Comparison of ENCODE assay signal across 1 cellular context in the genomic region with DNA sequence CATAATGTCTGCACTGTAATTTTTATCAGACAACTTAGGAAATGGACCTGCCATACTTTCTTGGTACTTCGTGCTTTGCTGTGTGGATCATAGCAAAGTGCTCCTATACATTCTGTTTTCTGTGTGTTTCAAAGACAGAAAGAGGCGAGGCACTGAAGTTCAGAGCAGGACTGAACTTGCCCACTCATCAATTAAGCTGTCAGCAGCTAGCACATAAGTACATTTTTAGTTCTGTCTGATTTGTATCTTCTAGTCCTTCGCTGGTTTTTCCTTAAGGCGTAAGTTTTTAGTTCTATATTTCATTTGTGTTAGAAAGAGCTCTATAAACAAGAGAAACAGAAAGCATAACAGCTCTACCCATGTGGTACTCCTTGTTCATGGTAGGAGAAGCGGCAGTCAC.
TF ChIP-seq lines count a peak whose summit lies in the region.

No MANE protein-coding gene starts in this region.

TF ChIP-seq in HEK293, 187 proteins besides CTCF, POLR2A, EP300 and RAD21 (continued from another document and continues in another):
- TF ChIP-seq, protein P1, sequence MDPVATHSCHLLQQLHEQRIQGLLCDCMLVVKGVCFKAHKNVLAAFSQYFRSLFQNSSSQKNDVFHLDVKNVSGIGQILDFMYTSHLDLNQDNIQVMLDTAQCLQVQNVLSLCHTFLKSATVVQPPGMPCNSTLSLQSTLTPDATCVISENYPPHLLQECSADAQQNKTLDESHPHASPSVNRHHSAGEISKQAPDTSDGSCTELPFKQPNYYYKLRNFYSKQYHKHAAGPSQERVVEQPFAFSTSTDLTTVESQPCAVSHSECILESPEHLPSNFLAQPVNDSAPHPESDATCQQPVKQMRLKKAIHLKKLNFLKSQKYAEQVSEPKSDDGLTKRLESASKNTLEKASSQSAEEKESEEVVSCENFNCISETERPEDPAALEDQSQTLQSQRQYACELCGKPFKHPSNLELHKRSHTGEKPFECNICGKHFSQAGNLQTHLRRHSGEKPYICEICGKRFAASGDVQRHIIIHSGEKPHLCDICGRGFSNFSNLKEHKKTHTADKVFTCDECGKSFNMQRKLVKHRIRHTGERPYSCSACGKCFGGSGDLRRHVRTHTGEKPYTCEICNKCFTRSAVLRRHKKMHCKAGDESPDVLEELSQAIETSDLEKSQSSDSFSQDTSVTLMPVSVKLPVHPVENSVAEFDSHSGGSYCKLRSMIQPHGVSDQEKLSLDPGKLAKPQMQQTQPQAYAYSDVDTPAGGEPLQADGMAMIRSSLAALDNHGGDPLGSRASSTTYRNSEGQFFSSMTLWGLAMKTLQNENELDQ (tag by site-specific recombination; IDR thresholded peaks at IDR 0.05; ENCODE audit: low read depth), result no peak
- TF ChIP-seq ZNF76 (tag by site-specific recombination; IDR thresholded peaks at IDR 0.05; ENCODE audit: borderline replicate concordance, low read depth), result no peak
- no peak for TF ChIP-seq ZNF521 (tag by site-specific recombination; IDR thresholded peaks at IDR 0.05)
- TF ChIP-seq SP7 (tag by site-specific recombination; IDR thresholded peaks at IDR 0.05), result peak; percentile 31; the same call in 1 of the 2 replicates
- TF ChIP-seq, protein P2, sequence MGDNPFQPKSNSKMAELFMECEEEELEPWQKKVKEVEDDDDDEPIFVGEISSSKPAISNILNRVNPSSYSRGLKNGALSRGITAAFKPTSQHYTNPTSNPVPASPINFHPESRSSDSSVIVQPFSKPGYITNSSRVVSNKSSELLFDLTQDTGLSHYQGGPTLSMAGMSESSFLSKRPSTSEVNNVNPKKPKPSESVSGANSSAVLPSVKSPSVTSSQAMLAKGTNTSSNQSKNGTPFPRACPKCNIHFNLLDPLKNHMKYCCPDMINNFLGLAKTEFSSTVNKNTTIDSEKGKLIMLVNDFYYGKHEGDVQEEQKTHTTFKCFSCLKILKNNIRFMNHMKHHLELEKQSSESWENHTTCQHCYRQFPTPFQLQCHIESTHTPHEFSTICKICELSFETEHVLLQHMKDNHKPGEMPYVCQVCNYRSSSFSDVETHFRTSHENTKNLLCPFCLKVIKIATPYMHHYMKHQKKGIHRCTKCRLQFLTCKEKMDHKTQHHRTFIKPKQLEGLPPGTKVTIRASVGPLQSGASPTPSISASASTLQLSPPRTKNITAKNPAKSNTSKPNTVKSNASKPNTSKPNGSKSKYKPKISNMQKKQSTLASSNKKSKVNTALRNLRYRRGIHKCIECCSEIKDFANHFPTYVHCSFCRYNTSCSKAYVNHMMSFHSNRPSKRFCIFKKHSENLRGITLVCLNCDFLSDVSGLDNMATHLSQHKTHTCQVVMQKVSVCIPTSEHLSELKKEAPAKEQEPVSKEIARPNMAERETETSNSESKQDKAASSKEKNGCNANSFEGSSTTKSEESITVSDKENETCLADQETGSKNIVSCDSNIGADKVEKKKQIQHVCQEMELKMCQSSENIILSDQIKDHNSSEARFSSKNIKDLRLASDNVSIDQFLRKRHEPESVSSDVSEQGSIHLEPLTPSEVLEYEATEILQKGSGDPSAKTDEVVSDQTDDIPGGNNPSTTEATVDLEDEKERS (tag by site-specific recombination; IDR thresholded peaks at IDR 0.05), result no peak
- TF ChIP-seq ZNF791 (tag by site-specific recombination; IDR thresholded peaks at IDR 0.05), result no peak
- TF ChIP-seq ZNF677 (tag by site-specific recombination; IDR thresholded peaks at IDR 0.05), result no peak
- TF ChIP-seq, protein P3, sequence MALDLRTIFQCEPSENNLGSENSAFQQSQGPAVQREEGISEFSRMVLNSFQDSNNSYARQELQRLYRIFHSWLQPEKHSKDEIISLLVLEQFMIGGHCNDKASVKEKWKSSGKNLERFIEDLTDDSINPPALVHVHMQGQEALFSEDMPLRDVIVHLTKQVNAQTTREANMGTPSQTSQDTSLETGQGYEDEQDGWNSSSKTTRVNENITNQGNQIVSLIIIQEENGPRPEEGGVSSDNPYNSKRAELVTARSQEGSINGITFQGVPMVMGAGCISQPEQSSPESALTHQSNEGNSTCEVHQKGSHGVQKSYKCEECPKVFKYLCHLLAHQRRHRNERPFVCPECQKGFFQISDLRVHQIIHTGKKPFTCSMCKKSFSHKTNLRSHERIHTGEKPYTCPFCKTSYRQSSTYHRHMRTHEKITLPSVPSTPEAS (tag by site-specific recombination; IDR thresholded peaks at IDR 0.05), result no peak
- TF ChIP-seq FEZF1 (tag by site-specific recombination; IDR thresholded peaks at IDR 0.05), result peak; percentile 18; the same call in 1 of the 2 replicates
- peak; percentile 38; the same call in 1 of the 2 replicates for TF ChIP-seq IKZF3 (tag by site-specific recombination; IDR thresholded peaks at IDR 0.05)
- TF ChIP-seq ZNF311 (tag by site-specific recombination; IDR thresholded peaks at IDR 0.05; ENCODE audit: borderline replicate concordance), result no peak
- TF ChIP-seq ZNF792 (tag by site-specific recombination; IDR thresholded peaks at IDR 0.05), result no peak
- TF ChIP-seq, protein P4, sequence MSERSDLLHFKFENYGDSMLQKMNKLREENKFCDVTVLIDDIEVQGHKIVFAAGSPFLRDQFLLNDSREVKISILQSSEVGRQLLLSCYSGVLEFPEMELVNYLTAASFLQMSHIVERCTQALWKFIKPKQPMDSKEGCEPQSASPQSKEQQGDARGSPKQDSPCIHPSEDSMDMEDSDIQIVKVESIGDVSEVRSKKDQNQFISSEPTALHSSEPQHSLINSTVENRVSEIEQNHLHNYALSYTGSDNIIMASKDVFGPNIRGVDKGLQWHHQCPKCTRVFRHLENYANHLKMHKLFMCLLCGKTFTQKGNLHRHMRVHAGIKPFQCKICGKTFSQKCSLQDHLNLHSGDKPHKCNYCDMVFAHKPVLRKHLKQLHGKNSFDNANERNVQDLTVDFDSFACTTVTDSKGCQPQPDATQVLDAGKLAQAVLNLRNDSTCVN (tag by site-specific recombination; optimal IDR thresholded peaks at IDR 0.05), result no peak
- TF ChIP-seq ZNF473 (tag by site-specific recombination; IDR thresholded peaks at IDR 0.05), result no peak
- TF ChIP-seq, protein P5, sequence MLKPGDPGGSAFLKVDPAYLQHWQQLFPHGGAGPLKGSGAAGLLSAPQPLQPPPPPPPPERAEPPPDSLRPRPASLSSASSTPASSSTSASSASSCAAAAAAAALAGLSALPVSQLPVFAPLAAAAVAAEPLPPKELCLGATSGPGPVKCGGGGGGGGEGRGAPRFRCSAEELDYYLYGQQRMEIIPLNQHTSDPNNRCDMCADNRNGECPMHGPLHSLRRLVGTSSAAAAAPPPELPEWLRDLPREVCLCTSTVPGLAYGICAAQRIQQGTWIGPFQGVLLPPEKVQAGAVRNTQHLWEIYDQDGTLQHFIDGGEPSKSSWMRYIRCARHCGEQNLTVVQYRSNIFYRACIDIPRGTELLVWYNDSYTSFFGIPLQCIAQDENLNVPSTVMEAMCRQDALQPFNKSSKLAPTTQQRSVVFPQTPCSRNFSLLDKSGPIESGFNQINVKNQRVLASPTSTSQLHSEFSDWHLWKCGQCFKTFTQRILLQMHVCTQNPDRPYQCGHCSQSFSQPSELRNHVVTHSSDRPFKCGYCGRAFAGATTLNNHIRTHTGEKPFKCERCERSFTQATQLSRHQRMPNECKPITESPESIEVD (tag by site-specific recombination; IDR thresholded peaks at IDR 0.05), result peak; percentile 97
- no peak for TF ChIP-seq ZNF174 (tag by site-specific recombination; IDR thresholded peaks at IDR 0.05)
- TF ChIP-seq SCRT2 (tag by site-specific recombination; IDR thresholded peaks at IDR 0.05), result no peak
- no peak for TF ChIP-seq ZNF223 (tag by site-specific recombination; IDR thresholded peaks at IDR 0.05)
- TF ChIP-seq, protein P6, sequence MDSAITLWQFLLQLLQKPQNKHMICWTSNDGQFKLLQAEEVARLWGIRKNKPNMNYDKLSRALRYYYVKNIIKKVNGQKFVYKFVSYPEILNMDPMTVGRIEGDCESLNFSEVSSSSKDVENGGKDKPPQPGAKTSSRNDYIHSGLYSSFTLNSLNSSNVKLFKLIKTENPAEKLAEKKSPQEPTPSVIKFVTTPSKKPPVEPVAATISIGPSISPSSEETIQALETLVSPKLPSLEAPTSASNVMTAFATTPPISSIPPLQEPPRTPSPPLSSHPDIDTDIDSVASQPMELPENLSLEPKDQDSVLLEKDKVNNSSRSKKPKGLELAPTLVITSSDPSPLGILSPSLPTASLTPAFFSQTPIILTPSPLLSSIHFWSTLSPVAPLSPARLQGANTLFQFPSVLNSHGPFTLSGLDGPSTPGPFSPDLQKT (IDR thresholded peaks at IDR 0.05; ENCODE audit: borderline replicate concordance, low read depth, low read length), result no peak
- TF ChIP-seq, protein P7, sequence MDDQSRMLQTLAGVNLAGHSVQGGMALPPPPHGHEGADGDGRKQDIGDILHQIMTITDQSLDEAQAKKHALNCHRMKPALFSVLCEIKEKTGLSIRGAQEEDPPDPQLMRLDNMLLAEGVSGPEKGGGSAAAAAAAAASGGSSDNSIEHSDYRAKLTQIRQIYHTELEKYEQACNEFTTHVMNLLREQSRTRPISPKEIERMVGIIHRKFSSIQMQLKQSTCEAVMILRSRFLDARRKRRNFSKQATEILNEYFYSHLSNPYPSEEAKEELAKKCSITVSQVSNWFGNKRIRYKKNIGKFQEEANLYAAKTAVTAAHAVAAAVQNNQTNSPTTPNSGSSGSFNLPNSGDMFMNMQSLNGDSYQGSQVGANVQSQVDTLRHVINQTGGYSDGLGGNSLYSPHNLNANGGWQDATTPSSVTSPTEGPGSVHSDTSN (CRISPR knock-in tag; IDR thresholded peaks at IDR 0.05), result no peak
- TF ChIP-seq ZNF747 (tag by site-specific recombination; IDR thresholded peaks at IDR 0.05), result no peak
- no peak for TF ChIP-seq ZNF114 (tag by site-specific recombination; IDR thresholded peaks at IDR 0.05)
- no peak for TF ChIP-seq ZNF133 (tag by site-specific recombination; IDR thresholded peaks at IDR 0.05)
- 0 out of 2 replicates have a peak, but pooled peaks have one; percentile 46 for TF ChIP-seq ZNF600 (tag by site-specific recombination; IDR thresholded peaks at IDR 0.05)
- TF ChIP-seq ZNF548 (tag by site-specific recombination; IDR thresholded peaks at IDR 0.05), result no peak
- TF ChIP-seq ZNF37A (tag by site-specific recombination; IDR thresholded peaks at IDR 0.05), result no peak
- no peak for TF ChIP-seq MZF1 (tag by site-specific recombination; IDR thresholded peaks at IDR 0.05; ENCODE audit: borderline replicate concordance)
- TF ChIP-seq, protein P8, sequence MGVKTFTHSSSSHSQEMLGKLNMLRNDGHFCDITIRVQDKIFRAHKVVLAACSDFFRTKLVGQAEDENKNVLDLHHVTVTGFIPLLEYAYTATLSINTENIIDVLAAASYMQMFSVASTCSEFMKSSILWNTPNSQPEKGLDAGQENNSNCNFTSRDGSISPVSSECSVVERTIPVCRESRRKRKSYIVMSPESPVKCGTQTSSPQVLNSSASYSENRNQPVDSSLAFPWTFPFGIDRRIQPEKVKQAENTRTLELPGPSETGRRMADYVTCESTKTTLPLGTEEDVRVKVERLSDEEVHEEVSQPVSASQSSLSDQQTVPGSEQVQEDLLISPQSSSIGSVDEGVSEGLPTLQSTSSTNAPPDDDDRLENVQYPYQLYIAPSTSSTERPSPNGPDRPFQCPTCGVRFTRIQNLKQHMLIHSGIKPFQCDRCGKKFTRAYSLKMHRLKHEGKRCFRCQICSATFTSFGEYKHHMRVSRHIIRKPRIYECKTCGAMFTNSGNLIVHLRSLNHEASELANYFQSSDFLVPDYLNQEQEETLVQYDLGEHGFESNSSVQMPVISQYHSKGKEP (tag by site-specific recombination; IDR thresholded peaks at IDR 0.05), result 0 out of 2 replicates have a peak, but pooled peaks have one; percentile 20
- TF ChIP-seq, protein P9, sequence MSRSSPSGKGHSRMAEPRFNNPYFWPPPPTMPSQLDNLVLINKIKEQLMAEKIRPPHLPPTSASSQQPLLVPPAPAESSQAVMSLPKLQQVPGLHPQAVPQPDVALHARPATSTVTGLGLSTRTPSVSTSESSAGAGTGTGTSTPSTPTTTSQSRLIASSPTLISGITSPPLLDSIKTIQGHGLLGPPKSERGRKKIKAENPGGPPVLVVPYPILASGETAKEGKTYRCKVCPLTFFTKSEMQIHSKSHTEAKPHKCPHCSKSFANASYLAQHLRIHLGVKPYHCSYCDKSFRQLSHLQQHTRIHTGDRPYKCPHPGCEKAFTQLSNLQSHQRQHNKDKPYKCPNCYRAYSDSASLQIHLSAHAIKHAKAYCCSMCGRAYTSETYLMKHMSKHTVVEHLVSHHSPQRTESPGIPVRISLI (tag by site-specific recombination; IDR thresholded peaks at IDR 0.05), result 0 out of 2 replicates have a peak, but pooled peaks have one; percentile 12
- TF ChIP-seq GFI1B (tag by site-specific recombination; IDR thresholded peaks at IDR 0.05), result no peak
- TF ChIP-seq ZSCAN30 (tag by site-specific recombination; IDR thresholded peaks at IDR 0.05), result no peak
- no peak for TF ChIP-seq ZNF211 (tag by site-specific recombination; IDR thresholded peaks at IDR 0.05; ENCODE audit: low read depth)
- TF ChIP-seq ZNF239 (tag by site-specific recombination; IDR thresholded peaks at IDR 0.05), result no peak
- TF ChIP-seq, protein P10, sequence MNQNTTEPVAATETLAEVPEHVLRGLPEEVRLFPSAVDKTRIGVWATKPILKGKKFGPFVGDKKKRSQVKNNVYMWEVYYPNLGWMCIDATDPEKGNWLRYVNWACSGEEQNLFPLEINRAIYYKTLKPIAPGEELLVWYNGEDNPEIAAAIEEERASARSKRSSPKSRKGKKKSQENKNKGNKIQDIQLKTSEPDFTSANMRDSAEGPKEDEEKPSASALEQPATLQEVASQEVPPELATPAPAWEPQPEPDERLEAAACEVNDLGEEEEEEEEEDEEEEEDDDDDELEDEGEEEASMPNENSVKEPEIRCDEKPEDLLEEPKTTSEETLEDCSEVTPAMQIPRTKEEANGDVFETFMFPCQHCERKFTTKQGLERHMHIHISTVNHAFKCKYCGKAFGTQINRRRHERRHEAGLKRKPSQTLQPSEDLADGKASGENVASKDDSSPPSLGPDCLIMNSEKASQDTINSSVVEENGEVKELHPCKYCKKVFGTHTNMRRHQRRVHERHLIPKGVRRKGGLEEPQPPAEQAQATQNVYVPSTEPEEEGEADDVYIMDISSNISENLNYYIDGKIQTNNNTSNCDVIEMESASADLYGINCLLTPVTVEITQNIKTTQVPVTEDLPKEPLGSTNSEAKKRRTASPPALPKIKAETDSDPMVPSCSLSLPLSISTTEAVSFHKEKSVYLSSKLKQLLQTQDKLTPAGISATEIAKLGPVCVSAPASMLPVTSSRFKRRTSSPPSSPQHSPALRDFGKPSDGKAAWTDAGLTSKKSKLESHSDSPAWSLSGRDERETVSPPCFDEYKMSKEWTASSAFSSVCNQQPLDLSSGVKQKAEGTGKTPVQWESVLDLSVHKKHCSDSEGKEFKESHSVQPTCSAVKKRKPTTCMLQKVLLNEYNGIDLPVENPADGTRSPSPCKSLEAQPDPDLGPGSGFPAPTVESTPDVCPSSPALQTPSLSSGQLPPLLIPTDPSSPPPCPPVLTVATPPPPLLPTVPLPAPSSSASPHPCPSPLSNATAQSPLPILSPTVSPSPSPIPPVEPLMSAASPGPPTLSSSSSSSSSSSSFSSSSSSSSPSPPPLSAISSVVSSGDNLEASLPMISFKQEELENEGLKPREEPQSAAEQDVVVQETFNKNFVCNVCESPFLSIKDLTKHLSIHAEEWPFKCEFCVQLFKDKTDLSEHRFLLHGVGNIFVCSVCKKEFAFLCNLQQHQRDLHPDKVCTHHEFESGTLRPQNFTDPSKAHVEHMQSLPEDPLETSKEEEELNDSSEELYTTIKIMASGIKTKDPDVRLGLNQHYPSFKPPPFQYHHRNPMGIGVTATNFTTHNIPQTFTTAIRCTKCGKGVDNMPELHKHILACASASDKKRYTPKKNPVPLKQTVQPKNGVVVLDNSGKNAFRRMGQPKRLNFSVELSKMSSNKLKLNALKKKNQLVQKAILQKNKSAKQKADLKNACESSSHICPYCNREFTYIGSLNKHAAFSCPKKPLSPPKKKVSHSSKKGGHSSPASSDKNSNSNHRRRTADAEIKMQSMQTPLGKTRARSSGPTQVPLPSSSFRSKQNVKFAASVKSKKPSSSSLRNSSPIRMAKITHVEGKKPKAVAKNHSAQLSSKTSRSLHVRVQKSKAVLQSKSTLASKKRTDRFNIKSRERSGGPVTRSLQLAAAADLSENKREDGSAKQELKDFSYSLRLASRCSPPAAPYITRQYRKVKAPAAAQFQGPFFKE (tag by site-specific recombination; IDR thresholded peaks at IDR 0.05; ENCODE audit: borderline replicate concordance), result no peak
- no peak for TF ChIP-seq ZNF48 (tag by site-specific recombination; IDR thresholded peaks at IDR 0.05)
- no peak for TF ChIP-seq ZNF555 (tag by site-specific recombination; conservative IDR thresholded peaks at IDR 0.05)
